In the genomic region with DNA sequence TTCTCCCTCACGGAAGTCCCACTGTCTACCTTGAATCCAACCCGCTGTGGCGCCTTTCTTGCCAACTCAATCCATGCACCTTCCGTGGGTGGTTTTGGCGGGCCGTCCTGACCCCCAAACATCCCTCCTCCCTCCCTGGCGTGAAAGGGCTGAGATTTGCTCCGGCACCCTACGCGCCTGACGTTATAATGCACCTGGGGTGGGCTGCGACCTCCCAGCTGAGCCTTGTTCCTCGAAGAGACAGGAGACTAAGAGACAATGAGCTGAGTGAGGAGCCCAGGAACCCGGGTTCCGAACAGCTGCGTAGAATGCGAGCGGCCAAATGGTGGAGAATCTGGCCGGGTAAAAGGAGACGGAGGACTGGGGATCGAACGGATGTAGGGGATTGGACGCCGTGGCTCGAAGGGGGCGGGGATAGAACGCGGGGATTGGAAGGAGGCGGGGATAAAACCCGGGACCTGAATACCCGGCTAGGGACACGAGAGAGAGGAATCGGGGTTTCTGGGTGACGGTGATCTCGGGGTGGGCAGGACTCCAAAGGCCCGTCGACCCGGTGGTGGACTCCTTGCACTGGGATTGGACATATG, we compare ENCODE assay signal across 8 cellular contexts. TPM values are rescaled to one million over a fixed set of nuclear protein-coding genes. Genes with fewer than 3 reads are reported as not detected.
A peak's percentile ranks its signal among the peaks of the same experiment; 100 is the strongest.
DNase-seq lines count a peak whose midpoint lies in the region; ATAC-seq and TF ChIP-seq lines count a peak whose summit lies in the region.

A gene (plus strand): TSS at position 461 of the 587 bp plus-strand sequence. CDS start 1,137 bp downstream, outside the sequence.

- H3K4me3 Mint-ChIP-seq in CD14-positive monocyte (peak within 1 kb of the TSS; percentile 72 to 93), WTC11 (peak within 1 kb of the TSS; percentile 93)

- H3K27ac ChIP-seq in spleen = peak within 1 kb of the TSS; percentile 15 to 83 (median 76)

- H3K4me1 Mint-ChIP-seq in CD14-positive monocyte (peaks cover 37% of the 10 kb centered on the region), WTC11 (peaks cover 37% of the 10 kb centered on the region)

- H3K4me3 ChIP-seq in spleen = peak within 1 kb of the TSS; percentile 29 to 72 (median 46)

- POLR2A ChIA-PET in WTC11 (lab: Charles Lee) = interaction anchor here (0.6 to 5.9 kb wide), 9 partner anchors 10 to 107 kb away, joined by 3 to 38 read pairs (median 6); a partner anchor contains a TSS

- TF ChIP-seq CTCF in CD14-positive monocyte (IDR thresholded peaks at IDR 0.05) (no peak), WTC11 (IDR thresholded peaks at IDR 0.05) (no peak), spleen (IDR thresholded peaks at IDR 0.05 in 8 of 11, conservative IDR thresholded peaks at IDR 0.05 in 3 of 11) (no peak)

- TF ChIP-seq POLR2A in spleen (IDR thresholded peaks at IDR 0.05) = peak in 2 of 3 donors; percentile 38 to 46

- 5 to 10% (median 6%) methylated on average over 38 of the region's 38 CpGs for WGBS in spleen, 5 donors

- intact Hi-C loops in CD14-positive monocyte (cut with micrococcal nuclease) (no loop called here), spleen (cut with DNase I; ENCODE audit: low total_unique reads) (no loop called here)

- H3K27ac Mint-ChIP-seq in CD14-positive monocyte (peak within 1 kb of the TSS in 2 of 7 donors; percentile 41 to 51), WTC11 (peak within 1 kb of the TSS; percentile 96)

- peak; percentile 72 for ATAC-seq in WTC11

- H3K9me3 ChIP-seq in spleen = no peaks in the 10 kb centered on the region

- H3K4me1 ChIP-seq in spleen = peaks cover 22 to 67% (median 44%) of the 10 kb centered on the region in 6 donors

- CTCF ChIA-PET in WTC11 (lab: Charles Lee) = interaction anchor here (1.0 to 3.8 kb wide), 12 partner anchors 10 to 115 kb away, joined by 3 to 19 read pairs (median 6); a partner anchor contains a TSS

- peaks cover 35% of the 10 kb centered on the region in 2 donors for H3K36me3 Mint-ChIP-seq in CD14-positive monocyte
- H3K36me3 Mint-ChIP-seq in WTC11 = peaks cover 31% of the 10 kb centered on the region

- H3K9me3 Mint-ChIP-seq in CD14-positive monocyte = peaks cover 0 to 19% (median 8%) of the 10 kb centered on the region in 7 donors
- peaks cover 3% of the 10 kb centered on the region for H3K9me3 Mint-ChIP-seq in WTC11

- H3K36me3 ChIP-seq in spleen = peaks cover 0 to 34% (median 19%) of the 10 kb centered on the region in 6 donors

- DNase-seq in CD14-positive monocyte (ENCODE audit: low spot score) (no peak), NCI-H1105 (lab: John Stamatoyannopoulos, UW) (peak; percentile 96), WTC11 (ENCODE audit: low spot score) (peak; percentile 93), dedifferentiated amniotic fluid mesenchymal stem cell (ENCODE audit: extremely low spot score) (peak; percentile 57), kidney glomerular epithelial cell (lab: John Stamatoyannopoulos, UW) (peak; percentile 3), spleen (peak; percentile 83), H4 (ENCODE audit: low spot score) (no peak), LoVo (ENCODE audit: low spot score) (no peak)

- peaks cover 0 to 41% (median 16%) of the 10 kb centered on the region in 7 donors for H3K27me3 ChIP-seq in spleen (replicated peaks in 1 of 7)

- H3K27me3 Mint-ChIP-seq in CD14-positive monocyte (ENCODE audit: low read depth in 3 of 3) (peaks cover 52 to 53% (median 53%) of the 10 kb centered on the region in 3 donors), WTC11 (ENCODE audit: low read depth) (no peaks in the 10 kb centered on the region)

TF ChIP-seq in WTC11, 78 proteins besides CTCF, POLR2A, EP300 and RAD21 (continues in another document):
- peak; percentile 77; the same call in 1 of the 2 replicates for TF ChIP-seq PRRX2 (CRISPR knock-in tag; IDR thresholded peaks at IDR 0.05)
- TF ChIP-seq OVOL2 (CRISPR knock-in tag; IDR thresholded peaks at IDR 0.05; ENCODE audit: borderline replicate concordance) = no peak
- TF ChIP-seq, protein P1, sequence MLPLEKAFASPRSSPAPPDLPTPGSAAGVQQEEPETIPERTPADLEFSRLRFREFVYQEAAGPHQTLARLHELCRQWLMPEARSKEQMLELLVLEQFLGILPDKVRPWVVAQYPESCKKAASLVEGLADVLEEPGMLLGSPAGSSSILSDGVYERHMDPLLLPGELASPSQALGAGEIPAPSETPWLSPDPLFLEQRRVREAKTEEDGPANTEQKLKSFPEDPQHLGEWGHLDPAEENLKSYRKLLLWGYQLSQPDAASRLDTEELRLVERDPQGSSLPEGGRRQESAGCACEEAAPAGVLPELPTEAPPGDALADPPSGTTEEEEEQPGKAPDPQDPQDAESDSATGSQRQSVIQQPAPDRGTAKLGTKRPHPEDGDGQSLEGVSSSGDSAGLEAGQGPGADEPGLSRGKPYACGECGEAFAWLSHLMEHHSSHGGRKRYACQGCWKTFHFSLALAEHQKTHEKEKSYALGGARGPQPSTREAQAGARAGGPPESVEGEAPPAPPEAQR (CRISPR knock-in tag; IDR thresholded peaks at IDR 0.05) = no peak
- TF ChIP-seq GTF2I (CRISPR knock-in tag; conservative IDR thresholded peaks at IDR 0.05) = no peak
- TF ChIP-seq GABPB1 (CRISPR knock-in tag; IDR thresholded peaks at IDR 0.05) = no peak
- TF ChIP-seq ZNF263 (CRISPR knock-in tag; IDR thresholded peaks at IDR 0.05; ENCODE audit: low read depth) = no peak
- no peak; the same call in 1 of the 2 replicates for TF ChIP-seq EMX1 (CRISPR knock-in tag; IDR thresholded peaks at IDR 0.05)
- no peak for TF ChIP-seq ZNF317 (CRISPR knock-in tag; IDR thresholded peaks at IDR 0.05; ENCODE audit: borderline replicate concordance, low read depth)
- no peak for TF ChIP-seq ZNF138 (CRISPR knock-in tag; conservative IDR thresholded peaks at IDR 0.05)
- no peak for TF ChIP-seq CBFB (CRISPR knock-in tag; IDR thresholded peaks at IDR 0.05; ENCODE audit: low read depth)
- TF ChIP-seq, protein P2, sequence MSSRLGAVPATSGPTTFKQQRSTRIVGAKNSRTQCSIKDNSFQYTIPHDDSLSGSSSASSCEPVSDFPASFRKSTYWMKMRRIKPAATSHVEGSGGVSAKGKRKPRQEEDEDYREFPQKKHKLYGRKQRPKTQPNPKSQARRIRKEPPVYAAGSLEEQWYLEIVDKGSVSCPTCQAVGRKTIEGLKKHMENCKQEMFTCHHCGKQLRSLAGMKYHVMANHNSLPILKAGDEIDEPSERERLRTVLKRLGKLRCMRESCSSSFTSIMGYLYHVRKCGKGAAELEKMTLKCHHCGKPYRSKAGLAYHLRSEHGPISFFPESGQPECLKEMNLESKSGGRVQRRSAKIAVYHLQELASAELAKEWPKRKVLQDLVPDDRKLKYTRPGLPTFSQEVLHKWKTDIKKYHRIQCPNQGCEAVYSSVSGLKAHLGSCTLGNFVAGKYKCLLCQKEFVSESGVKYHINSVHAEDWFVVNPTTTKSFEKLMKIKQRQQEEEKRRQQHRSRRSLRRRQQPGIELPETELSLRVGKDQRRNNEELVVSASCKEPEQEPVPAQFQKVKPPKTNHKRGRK (CRISPR knock-in tag; IDR thresholded peaks at IDR 0.05; ENCODE audit: borderline replicate concordance) = no peak
- TF ChIP-seq, protein P3, sequence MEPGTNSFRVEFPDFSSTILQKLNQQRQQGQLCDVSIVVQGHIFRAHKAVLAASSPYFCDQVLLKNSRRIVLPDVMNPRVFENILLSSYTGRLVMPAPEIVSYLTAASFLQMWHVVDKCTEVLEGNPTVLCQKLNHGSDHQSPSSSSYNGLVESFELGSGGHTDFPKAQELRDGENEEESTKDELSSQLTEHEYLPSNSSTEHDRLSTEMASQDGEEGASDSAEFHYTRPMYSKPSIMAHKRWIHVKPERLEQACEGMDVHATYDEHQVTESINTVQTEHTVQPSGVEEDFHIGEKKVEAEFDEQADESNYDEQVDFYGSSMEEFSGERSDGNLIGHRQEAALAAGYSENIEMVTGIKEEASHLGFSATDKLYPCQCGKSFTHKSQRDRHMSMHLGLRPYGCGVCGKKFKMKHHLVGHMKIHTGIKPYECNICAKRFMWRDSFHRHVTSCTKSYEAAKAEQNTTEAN (CRISPR knock-in tag; IDR thresholded peaks at IDR 0.05) = no peak
- TF ChIP-seq, protein P4, sequence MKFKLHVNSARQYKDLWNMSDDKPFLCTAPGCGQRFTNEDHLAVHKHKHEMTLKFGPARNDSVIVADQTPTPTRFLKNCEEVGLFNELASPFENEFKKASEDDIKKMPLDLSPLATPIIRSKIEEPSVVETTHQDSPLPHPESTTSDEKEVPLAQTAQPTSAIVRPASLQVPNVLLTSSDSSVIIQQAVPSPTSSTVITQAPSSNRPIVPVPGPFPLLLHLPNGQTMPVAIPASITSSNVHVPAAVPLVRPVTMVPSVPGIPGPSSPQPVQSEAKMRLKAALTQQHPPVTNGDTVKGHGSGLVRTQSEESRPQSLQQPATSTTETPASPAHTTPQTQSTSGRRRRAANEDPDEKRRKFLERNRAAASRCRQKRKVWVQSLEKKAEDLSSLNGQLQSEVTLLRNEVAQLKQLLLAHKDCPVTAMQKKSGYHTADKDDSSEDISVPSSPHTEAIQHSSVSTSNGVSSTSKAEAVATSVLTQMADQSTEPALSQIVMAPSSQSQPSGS (CRISPR knock-in tag; IDR thresholded peaks at IDR 0.05; ENCODE audit: borderline replicate concordance, low read depth) = no peak
- no peak for TF ChIP-seq NR2C2 (CRISPR knock-in tag; IDR thresholded peaks at IDR 0.05)
- no peak for TF ChIP-seq NFE2L1 (CRISPR knock-in tag; IDR thresholded peaks at IDR 0.05)
- TF ChIP-seq, protein P5, sequence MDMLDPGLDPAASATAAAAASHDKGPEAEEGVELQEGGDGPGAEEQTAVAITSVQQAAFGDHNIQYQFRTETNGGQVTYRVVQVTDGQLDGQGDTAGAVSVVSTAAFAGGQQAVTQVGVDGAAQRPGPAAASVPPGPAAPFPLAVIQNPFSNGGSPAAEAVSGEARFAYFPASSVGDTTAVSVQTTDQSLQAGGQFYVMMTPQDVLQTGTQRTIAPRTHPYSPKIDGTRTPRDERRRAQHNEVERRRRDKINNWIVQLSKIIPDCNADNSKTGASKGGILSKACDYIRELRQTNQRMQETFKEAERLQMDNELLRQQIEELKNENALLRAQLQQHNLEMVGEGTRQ (CRISPR knock-in tag; IDR thresholded peaks at IDR 0.05) = 0 out of 2 replicates have a peak, but pooled peaks have one; percentile 20

RNA-seq across cellular contexts. Expression of the gene that starts here (rescaled TPM):
- polyA plus RNA-seq in CD14-positive monocyte (not detected), spleen (10 to 100 TPM in 2 of 3 donors, 1 to 10 TPM in 1; 5.2 to 15.7 (median 11.8) TPM)
- total RNA-seq in WTC11 (2021) (74.6 to 89.5 TPM (median 85.4 TPM) in 3 replicates), spleen (10 to 100 TPM in 5 of 7 donors, 1 to 10 TPM in 2; 6.8 to 17.0 (median 16.4) TPM)
- 1.6 and 2.6 TPM in 2 replicates for total RNA-seq in H4 (2014; rRNA removed; shearing (Covaris generic))

Comparison
In these comparisons a context has a peak if more than half of its experiments do, and no peak if none do; other contexts are left out.
1. RNA of the gene that starts here (polyA plus RNA-seq): 5.2 to 15.7 TPM in spleen; not detected in CD14-positive monocyte; every median in the first group is over 4 times any median in the second.
2. DNase-seq: peak in NCI-H1105 (single experiment), WTC11 (single experiment), dedifferentiated amniotic fluid mesenchymal stem cell (single experiment), kidney glomerular epithelial cell (single experiment) and spleen (single experiment); none in CD14-positive monocyte (single experiment), H4 (single experiment) and LoVo (single experiment).